ENCODE assay signal across 24 cellular contexts in the genomic region with DNA sequence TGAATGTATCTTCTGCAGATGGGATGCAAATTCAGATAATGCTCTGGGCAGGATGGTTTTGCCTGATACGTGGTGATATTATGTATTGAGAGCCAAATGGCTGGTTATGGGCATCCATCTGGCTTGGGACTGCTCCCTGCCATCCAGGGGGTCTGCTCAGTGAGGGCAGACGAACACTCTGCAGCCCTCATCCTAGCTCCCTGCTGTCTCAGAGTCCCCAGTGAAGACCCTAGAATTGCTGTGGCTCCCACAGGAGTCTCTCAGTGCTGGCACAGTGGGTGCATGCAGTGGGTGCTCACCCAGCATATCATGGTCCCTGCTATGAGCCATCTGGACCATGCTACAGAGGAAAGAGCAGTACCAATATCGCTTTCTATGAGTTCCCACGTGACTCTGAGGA. TPM values are rescaled to one million over a fixed set of nuclear protein-coding genes. Genes with fewer than 3 reads are reported as not detected.
DNase-seq lines count a peak whose midpoint lies in the region; ATAC-seq and TF ChIP-seq lines count a peak whose summit lies in the region.
"Had no signal": no experiment of that assay in that cellular context is flagged by ENCODE, and none has a peak within 500 bp of the region (broad histone marks: within the 10 kb centered on the region; RNA-seq: fewer than 3 reads in every experiment).

No MANE protein-coding gene starts in this region.

- no peak for ATAC-seq in central memory CD8-positive, alpha-beta T cell (replicated peaks; ENCODE audit: extremely low read depth, poor library complexity, severe bottlenecking)
- no peak for ATAC-seq in natural killer cell treated with Interleukin-12 subunit alpha and Interleukin-12 subunit beta and Interleukin-15 and Interleukin-18, amount 100 ng/mL, for 72 hours
- ATAC-seq: PC-3 had no signal

- H3K4me1 ChIP-seq in CD4-positive, alpha-beta memory T cell (ENCODE audit: insufficient read depth, low read length), result peaks cover 25% of the 10 kb centered on the region
- H3K4me1 ChIP-seq: HAP-1 had no signal

- H3K4me3 Mint-ChIP-seq in CD14-positive monocyte, result no peak overlapping the region
- H3K4me3 Mint-ChIP-seq in CD4-positive, alpha-beta memory T cell, result peak overlapping the region in 1 of 8 donors; percentile 1
- H3K4me3 Mint-ChIP-seq in central memory CD8-positive, alpha-beta T cell, result peak overlapping the region; percentile 76
- peak overlapping the region; percentile 84 for H3K4me3 Mint-ChIP-seq in natural killer cell treated with Interleukin-12 subunit alpha and Interleukin-12 subunit beta and Interleukin-15 and Interleukin-18, amount 100 ng/mL, for 72 hours
- H3K4me3 Mint-ChIP-seq: HFFc6 had no signal

- H3K27me3 ChIP-seq in CD4-positive, alpha-beta memory T cell (ENCODE audit: insufficient read depth, low read length), result no peaks in the 10 kb centered on the region
- H3K27me3 ChIP-seq: MG63 had no signal

- no peak for TF ChIP-seq CTCF in CD14-positive monocyte (IDR thresholded peaks at IDR 0.05)

- H3K9me3 Mint-ChIP-seq in CD14-positive monocyte, result peaks cover 0 to 6% (median 0%) of the 10 kb centered on the region in 7 donors
- H3K9me3 Mint-ChIP-seq in CD4-positive, alpha-beta memory T cell, result peaks cover 0 to 3% (median 0%) of the 10 kb centered on the region in 8 donors
- H3K9me3 Mint-ChIP-seq in central memory CD8-positive, alpha-beta T cell, result no peaks in the 10 kb centered on the region
- peaks cover 4% of the 10 kb centered on the region for H3K9me3 Mint-ChIP-seq in natural killer cell treated with Interleukin-12 subunit alpha and Interleukin-12 subunit beta and Interleukin-15 and Interleukin-18, amount 100 ng/mL, for 72 hours
- H3K9me3 Mint-ChIP-seq: HFFc6 had no signal

- H3K36me3 ChIP-seq in CD4-positive, alpha-beta memory T cell (ENCODE audit: insufficient read depth, low read length), result no peaks in the 10 kb centered on the region
- H3K36me3 ChIP-seq: HAP-1, MG63 had no signal

- no peak for DNase-seq in CD14-positive monocyte (ENCODE audit: low spot score)
- no peak for DNase-seq in CD4-positive, alpha-beta memory T cell
- DNase-seq in central memory CD8-positive, alpha-beta T cell (ENCODE audit: low spot score in 2 of 2), result no peak
- no peak for DNase-seq in natural killer cell treated with Interleukin-12 subunit alpha and Interleukin-12 subunit beta and Interleukin-15 and Interleukin-18, amount 100 ng/mL, for 72 hours (ENCODE audit: low spot score)
- no peak for DNase-seq in dedifferentiated amniotic fluid mesenchymal stem cell (ENCODE audit: extremely low spot score)
- DNase-seq in DMS79 treated with DMSO at 0.1 percent for 48 hours (lab: John Stamatoyannopoulos, UW), result no peak
- DNase-seq in stimulated activated naive CD4-positive, alpha-beta T cell (lab: John Stamatoyannopoulos, UW), result no peak
- DNase-seq: C1 segment of cervical spinal cord; Calu3; HFFc6; KG1; MG63; NCI-H1105 treated with DMSO at 0.1 percent for 48 hours; NCI-H146; NCI-H1930; NCI-H2107; NCI-H446; NCI-H526; NCI-H82; NK-92 treated with Interleukin-12 subunit alpha and Interleukin-12 subunit beta, amount 100 ng/mL, for 24 hours; PC-3; SK-N-SH had no signal

- H3K27ac Mint-ChIP-seq in CD14-positive monocyte, result peak overlapping the region in 4 of 7 donors; percentile 19 to 70 (median 36)
- H3K27ac Mint-ChIP-seq in CD4-positive, alpha-beta memory T cell, result peak overlapping the region in 5 of 7 donors; percentile 44 to 86 (median 78)
- peak overlapping the region; percentile 97 for H3K27ac Mint-ChIP-seq in central memory CD8-positive, alpha-beta T cell (ENCODE audit: low read depth)
- peak overlapping the region; percentile 94 to 97 for H3K27ac Mint-ChIP-seq in natural killer cell treated with Interleukin-12 subunit alpha and Interleukin-12 subunit beta and Interleukin-15 and Interleukin-18, amount 100 ng/mL, for 72 hours
- H3K27ac Mint-ChIP-seq: HFFc6 had no signal

- H3K9me3 ChIP-seq in CD4-positive, alpha-beta memory T cell (ENCODE audit: control insufficient read depth in 1 of 2, low read length in 2 of 2), result no peaks in the 10 kb centered on the region
- H3K9me3 ChIP-seq: HAP-1, MG63, SK-N-SH had no signal

- no peak overlapping the region for H3K27ac ChIP-seq in CD4-positive, alpha-beta memory T cell (ENCODE audit: low read depth, low read length)

- CTCF ChIA-PET in CD4-positive, alpha-beta memory T cell (lab: Charles Lee; ENCODE audit: partially characterized antibody), result interaction anchor here (0.9 to 6.6 kb wide), 4 partner anchors 10 to 22 kb away, joined by 4 to 43 read pairs (median 8); partner anchors contain the start of gene CX3CR1

- H3K27me3 Mint-ChIP-seq in CD14-positive monocyte (ENCODE audit: low read depth in 3 of 3), result no peaks in the 10 kb centered on the region
- H3K27me3 Mint-ChIP-seq in CD4-positive, alpha-beta memory T cell, result no peaks in the 10 kb centered on the region
- no peaks in the 10 kb centered on the region for H3K27me3 Mint-ChIP-seq in central memory CD8-positive, alpha-beta T cell
- H3K27me3 Mint-ChIP-seq in natural killer cell treated with Interleukin-12 subunit alpha and Interleukin-12 subunit beta and Interleukin-15 and Interleukin-18, amount 100 ng/mL, for 72 hours, result no peaks in the 10 kb centered on the region

- POLR2A ChIA-PET in CD4-positive, alpha-beta memory T cell (lab: Charles Lee; ENCODE audit: partially characterized antibody), result no interaction called here

- peaks cover 55 to 80% of the 10 kb centered on the region in 2 donors for H3K36me3 Mint-ChIP-seq in CD14-positive monocyte
- H3K36me3 Mint-ChIP-seq in CD4-positive, alpha-beta memory T cell, result no peaks in the 10 kb centered on the region
- H3K36me3 Mint-ChIP-seq in central memory CD8-positive, alpha-beta T cell (ENCODE audit: insufficient read depth), result peaks cover 51% of the 10 kb centered on the region
- peaks cover 19% of the 10 kb centered on the region for H3K36me3 Mint-ChIP-seq in natural killer cell treated with Interleukin-12 subunit alpha and Interleukin-12 subunit beta and Interleukin-15 and Interleukin-18, amount 100 ng/mL, for 72 hours

- no peak overlapping the region for H3K4me3 ChIP-seq in CD4-positive, alpha-beta memory T cell (ENCODE audit: low read length in 2 of 2)
- H3K4me3 ChIP-seq: HAP-1, MG63 had no signal

- intact Hi-C loops in CD14-positive monocyte (cut with micrococcal nuclease), result no loop called here
- intact Hi-C loops in CD4-positive, alpha-beta memory T cell (cut with micrococcal nuclease), result no loop called here

- peaks cover 89% of the 10 kb centered on the region for H3K4me1 Mint-ChIP-seq in CD14-positive monocyte
- peaks cover 14 to 38% (median 22%) of the 10 kb centered on the region in 4 donors for H3K4me1 Mint-ChIP-seq in CD4-positive, alpha-beta memory T cell
- H3K4me1 Mint-ChIP-seq in central memory CD8-positive, alpha-beta T cell, result peaks cover 85% of the 10 kb centered on the region
- H3K4me1 Mint-ChIP-seq in natural killer cell treated with Interleukin-12 subunit alpha and Interleukin-12 subunit beta and Interleukin-15 and Interleukin-18, amount 100 ng/mL, for 72 hours (ENCODE audit: low read depth in 2 of 2), result peaks cover 79 to 85% of the 10 kb centered on the region in 2 donors

RNA-seq across cellular contexts. Expression of gene CX3CR1, which starts 10.3 kb away (rescaled TPM):
- 100 to 1,000 TPM; 184 to 405 TPM for polyA plus RNA-seq in CD14-positive monocyte
- total RNA-seq in CD4-positive, alpha-beta memory T cell, result under 1 TPM; 0.29 to 0.33 TPM
- 1 to 10 TPM; 1.6 to 3.7 TPM for polyA plus RNA-seq in CD4-positive, alpha-beta memory T cell
- 10 to 100 TPM in 1 of 2 donors, 1 to 10 TPM in 1; 5.8 to 18.4 TPM for total RNA-seq in natural killer cell treated with Interleukin-12 subunit alpha and Interleukin-12 subunit beta and Interleukin-15 and Interleukin-18, amount 100 ng/mL, for 72 hours
- total RNA-seq: A673, Calu3, HFFc6, PC-3 had no signal
- polyA plus RNA-seq: SK-N-SH had no signal

RNA-seq across cellular contexts. Expression of gene CCR8, which starts 60.0 kb away (rescaled TPM):
- polyA plus RNA-seq in CD14-positive monocyte, result not detected
- 1 to 10 TPM; 5.3 to 6.9 TPM for total RNA-seq in CD4-positive, alpha-beta memory T cell
- 10 to 100 TPM in 1 of 2 donors, 1 to 10 TPM in 1; 5.6 to 12.3 TPM for polyA plus RNA-seq in CD4-positive, alpha-beta memory T cell
- under 1 TPM in 1 of 2 donors, not detected in 1; 0.45 TPM for total RNA-seq in natural killer cell treated with Interleukin-12 subunit alpha and Interleukin-12 subunit beta and Interleukin-15 and Interleukin-18, amount 100 ng/mL, for 72 hours
- total RNA-seq: A673, Calu3, HFFc6, PC-3 had no signal
- polyA plus RNA-seq: SK-N-SH had no signal

Comparison
In these comparisons a context has a peak if more than half of its experiments do, and no peak if none do; other contexts are left out.
1. H3K27ac Mint-ChIP-seq: peak in every context shown above with its lines; median percentile 97 in central memory CD8-positive, alpha-beta T cell; 96 in natural killer cell treated with Interleukin-12 subunit alpha and Interleukin-12 subunit beta and Interleukin-15 and Interleukin-18, amount 100 ng/mL, for 72 hours; 78 in CD4-positive, alpha-beta memory T cell; 36 in CD14-positive monocyte.
2. H3K4me3 Mint-ChIP-seq: peak in central memory CD8-positive, alpha-beta T cell (single experiment) and natural killer cell treated with Interleukin-12 subunit alpha and Interleukin-12 subunit beta and Interleukin-15 and Interleukin-18, amount 100 ng/mL, for 72 hours (single experiment); none in CD14-positive monocyte (0 of 2).
3. RNA of gene CX3CR1, which starts 10.3 kb away (total RNA-seq): 5.8 to 18.4 TPM in natural killer cell treated with Interleukin-12 subunit alpha and Interleukin-12 subunit beta and Interleukin-15 and Interleukin-18, amount 100 ng/mL, for 72 hours; 0.29 to 0.33 TPM in CD4-positive, alpha-beta memory T cell; every median in the first group is over 4 times any median in the second.
4. RNA of gene CCR8, which starts 60.0 kb away (total RNA-seq): 5.3 to 6.9 TPM in CD4-positive, alpha-beta memory T cell; 0.45 TPM in natural killer cell treated with Interleukin-12 subunit alpha and Interleukin-12 subunit beta and Interleukin-15 and Interleukin-18, amount 100 ng/mL, for 72 hours; every median in the first group is over 4 times any median in the second.